28 cellular contexts compared by ENCODE assay signal in genomic region chr4:189129044-189129443, GRCh38.
"Had no signal": no experiment of that assay in that cellular context is flagged by ENCODE, and none has a peak within 500 bp of the region (broad histone marks: within the 10 kb centered on the region; RNA-seq: fewer than 3 reads in every experiment).

No MANE protein-coding gene starts in this region.

- ATAC-seq: effector memory CD8-positive, alpha-beta T cell; gastrocnemius medialis; gastroesophageal sphincter; heart left ventricle; heart right ventricle had no signal

- H3K27ac ChIP-seq: colonic mucosa, coronary artery, dorsolateral prefrontal cortex, epithelial cell of prostate, foreskin keratinocyte, gastrocnemius medialis, gastroesophageal sphincter, heart left ventricle, heart right ventricle, hepatocyte had no signal

- H3K4me2 ChIP-seq: hepatocyte had no signal

- H3K36me3 ChIP-seq: colonic mucosa, esophagus squamous epithelium, gastrocnemius medialis, gastroesophageal sphincter, heart left ventricle, heart right ventricle had no signal

- H3K4me1 ChIP-seq: colonic mucosa, foreskin keratinocyte, gastrocnemius medialis, gastroesophageal sphincter, heart left ventricle, heart right ventricle had no signal

- FAIRE-seq: colon, endometrium, endothelial cell of umbilical vein, frontal cortex had no signal

- H3K27me3 ChIP-seq: colonic mucosa, esophagus squamous epithelium, foreskin keratinocyte, gastrocnemius medialis, gastroesophageal sphincter, heart left ventricle, heart right ventricle, hepatocyte had no signal

- H3K9me3 ChIP-seq: colonic mucosa, gastrocnemius medialis, gastroesophageal sphincter, heart left ventricle had no signal

- H2AFZ ChIP-seq: hepatocyte had no signal

- H3K4me3 ChIP-seq: colonic mucosa, coronary artery, dorsolateral prefrontal cortex, esophagus squamous epithelium, gastrocnemius medialis, gastroesophageal sphincter, heart left ventricle, heart right ventricle, hepatocyte had no signal

- H3K79me2 ChIP-seq: hepatocyte had no signal

- DNase-seq: colonic mucosa; cortex of kidney; dermis blood vessel endothelial cell; dorsolateral prefrontal cortex; effector CD4-positive, alpha-beta T cell; effector CD8-positive, alpha-beta T cell; effector memory CD4-positive, alpha-beta T cell; effector memory CD8-positive, alpha-beta T cell; endodermal cell; erythroblast; esophagus squamous epithelium; foreskin fibroblast; foreskin melanocyte; gastrocnemius medialis; glutamatergic neuron; head of caudate nucleus; heart left ventricle; heart right ventricle; hippocampal formation had no signal
